ENCODE assay signal across 8 cellular contexts in genomic region chr16:81798311-81799137, GRCh38. TPM values are rescaled to one million over a fixed set of nuclear protein-coding genes. Genes with fewer than 3 reads are reported as not detected.
DNase-seq lines count a peak whose midpoint lies in the region; ATAC-seq and TF ChIP-seq lines count a peak whose summit lies in the region.

No MANE protein-coding gene starts in this region.

- H3K9me3 Mint-ChIP-seq in dendritic cell treated with granulocyte-macrophage colony-stimulating factor and Interleukin-4, amounts not matched to agents 40 ng/mL and 50 ng/mL, for 4 days = no peaks in the 10 kb centered on the region

- DNase-seq in KBM-7 = peak; percentile 89
- no peak for DNase-seq in putamen (ENCODE audit: low spot score)
- no peak for DNase-seq in NCI-H748 (lab: John Stamatoyannopoulos, UW; ENCODE audit: unreplicated experiment)
- no peak for DNase-seq in dedifferentiated amniotic fluid mesenchymal stem cell (ENCODE audit: extremely low spot score)
- no peak for DNase-seq in colonic mucosa

- H3K9ac ChIP-seq in colonic mucosa (ENCODE audit: low read depth in 2 of 2, low read length in 2 of 2) = no peak overlapping the region

- no peaks in the 10 kb centered on the region for H3K4me1 ChIP-seq in colonic mucosa

- peaks cover 61% of the 10 kb centered on the region for H3K4me1 Mint-ChIP-seq in dendritic cell treated with granulocyte-macrophage colony-stimulating factor and Interleukin-4, amounts not matched to agents 40 ng/mL and 50 ng/mL, for 4 days (ENCODE audit: low read depth)

- no peaks in the 10 kb centered on the region for H3K27me3 Mint-ChIP-seq in dendritic cell treated with granulocyte-macrophage colony-stimulating factor and Interleukin-4, amounts not matched to agents 40 ng/mL and 50 ng/mL, for 4 days

- no peak overlapping the region for H3K4me3 ChIP-seq in colonic mucosa

- ATAC-seq in GM18508 (IDR thresholded peaks at IDR 0.05; ENCODE audit: insufficient read depth, unreplicated experiment) (peak; percentile 33), GM21619 (IDR thresholded peaks at IDR 0.05; ENCODE audit: unreplicated experiment) (peak; percentile 57)

- no peaks in the 10 kb centered on the region for H3K36me3 ChIP-seq in colonic mucosa

- intact Hi-C loops in dendritic cell treated with granulocyte-macrophage colony-stimulating factor and Interleukin-4, amounts not matched to agents 40 ng/mL and 50 ng/mL, for 4 days (cut with micrococcal nuclease) = loop anchor here (5.0 kb wide), 2 partner anchors 39 to 74 kb away; no protein-coding TSS in a partner anchor
- intact Hi-C loops in colonic mucosa (cut with DNase I) = no loop called here

- in situ Hi-C loops in KBM-7 (cut with MboI; ENCODE audit: low pct_unique_long_range_greater_than_20kb, low sequenced_read_pairs) = no loop called here

- no peak for TF ChIP-seq CTCF in colonic mucosa (IDR thresholded peaks at IDR 0.05)

- peak overlapping the region; percentile 39 for H3K27ac Mint-ChIP-seq in dendritic cell treated with granulocyte-macrophage colony-stimulating factor and Interleukin-4, amounts not matched to agents 40 ng/mL and 50 ng/mL, for 4 days

- H3K27ac ChIP-seq in colonic mucosa = no peak overlapping the region

- peaks cover 65% of the 10 kb centered on the region for H3K36me3 Mint-ChIP-seq in dendritic cell treated with granulocyte-macrophage colony-stimulating factor and Interleukin-4, amounts not matched to agents 40 ng/mL and 50 ng/mL, for 4 days (ENCODE audit: low read depth)

- peak overlapping the region; percentile 34 for H3K4me3 Mint-ChIP-seq in dendritic cell treated with granulocyte-macrophage colony-stimulating factor and Interleukin-4, amounts not matched to agents 40 ng/mL and 50 ng/mL, for 4 days

- H3K27me3 ChIP-seq in colonic mucosa = no peaks in the 10 kb centered on the region

- H3K9me3 ChIP-seq in colonic mucosa = no peaks in the 10 kb centered on the region

RNA-seq across cellular contexts. Expression of gene PLCG2, which starts 19.4 kb away (rescaled TPM):
- 1 to 10 TPM; 9.1 to 9.6 TPM for total RNA-seq in colonic mucosa
